Comparison of ENCODE assay signal across 31 cellular contexts in the genomic region with DNA sequence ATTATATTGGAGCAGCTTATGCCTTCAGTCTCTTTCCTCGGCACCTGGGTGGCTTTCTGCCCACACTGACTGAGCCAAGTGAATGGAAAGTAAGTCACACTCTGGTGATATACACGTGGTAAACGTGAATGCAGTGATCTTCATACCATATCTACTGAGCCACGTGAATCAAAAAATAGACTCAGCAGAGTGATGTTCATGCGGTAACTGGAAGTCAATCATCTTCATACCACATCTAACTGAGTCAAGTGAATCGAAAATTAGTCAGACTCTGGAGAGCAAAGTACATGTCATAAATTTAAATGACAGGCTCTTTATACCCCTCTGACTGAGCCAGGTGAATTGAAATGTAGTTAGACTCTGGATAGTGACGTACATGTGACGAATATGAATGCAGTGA. TPM values are rescaled to one million over a fixed set of nuclear protein-coding genes. Genes with fewer than 3 reads are reported as not detected.
A peak's percentile ranks its signal among the peaks of the same experiment; 100 is the strongest.
DNase-seq lines count a peak whose midpoint lies in the region; ATAC-seq, FAIRE-seq and TF ChIP-seq lines count a peak whose summit lies in the region.
"Had no signal": no experiment of that assay in that cellular context is flagged by ENCODE, and none has a peak within 500 bp of the region (broad histone marks: within the 10 kb centered on the region; RNA-seq: fewer than 3 reads in every experiment).

No MANE protein-coding gene starts in this region.

- no peak overlapping the region for H3K4me3 Mint-ChIP-seq in activated naive CD8-positive, alpha-beta T cell treated with anti-CD3 and anti-CD28 coated beads, Interleukin-2, amount 50 U/mL, for 24 hours
- H3K4me3 Mint-ChIP-seq: stimulated activated memory B cell treated with anti-CD40 and anti-IgM and Interleukin-4, amounts not matched to agents 10 μg/mL and 1 μg/mL and 100 μg/mL, for 72 hours had no signal

- H3K27ac Mint-ChIP-seq in activated naive CD8-positive, alpha-beta T cell treated with anti-CD3 and anti-CD28 coated beads, Interleukin-2, amount 50 U/mL, for 24 hours = no peak overlapping the region
- H3K27ac Mint-ChIP-seq: stimulated activated memory B cell treated with anti-CD40 and anti-IgM and Interleukin-4, amounts not matched to agents 10 μg/mL and 1 μg/mL and 100 μg/mL, for 72 hours had no signal

- no peak for FAIRE-seq in small intestine (lab: Jason Lieb, UNC)
- FAIRE-seq: GM12878, GM19239, keratinocyte had no signal

- DNase-seq in left ventricle myocardium superior = no peak
- DNase-seq in right atrium auricular region (ENCODE audit: low spot score) = no peak
- DNase-seq in RWPE2 (ENCODE audit: low spot score) = no peak
- DNase-seq in activated naive CD8-positive, alpha-beta T cell treated with anti-CD3 and anti-CD28 coated beads, Interleukin-2, amount 50 U/mL, for 24 hours = no peak
- peak; percentile 97 for DNase-seq in small intestine
- DNase-seq: activated CD4-positive, alpha-beta T cell treated with anti-CD3 and anti-CD28 coated beads, Interleukin-2, amount 50 U/mL, for 48 hours; activated naive CD4-positive, alpha-beta T cell treated with Interleukin-2 at 50 U/mL for 16 hours; amygdala; brain microvascular endothelial cell; C1 segment of cervical spinal cord; cerebellar nuclear complex; H7; heart left ventricle; NCI-H1436 treated with DMSO at 0.1 percent for 48 hours; NCI-H2081 treated with DMSO at 0.1 percent for 48 hours; NCI-H2227 treated with DMSO at 0.1 percent for 48 hours; NCI-H69; sigmoid colon; SJCRH30; SW 1271; upper lobe of right lung had no signal

- no peaks in the 10 kb centered on the region for H3K27me3 Mint-ChIP-seq in activated naive CD8-positive, alpha-beta T cell treated with anti-CD3 and anti-CD28 coated beads, Interleukin-2, amount 50 U/mL, for 24 hours
- H3K27me3 Mint-ChIP-seq: stimulated activated memory B cell treated with anti-CD40 and anti-IgM and Interleukin-4, amounts not matched to agents 10 μg/mL and 1 μg/mL and 100 μg/mL, for 72 hours had no signal

- peaks cover 34% of the 10 kb centered on the region for H3K9me3 Mint-ChIP-seq in activated naive CD8-positive, alpha-beta T cell treated with anti-CD3 and anti-CD28 coated beads, Interleukin-2, amount 50 U/mL, for 24 hours

- TF ChIP-seq CTCF in right atrium auricular region (IDR thresholded peaks at IDR 0.05) (no peak), RWPE2 (IDR thresholded peaks at IDR 0.05; ENCODE audit: poor library complexity, severe bottlenecking) (no peak)

- H3K4me1 ChIP-seq in right atrium auricular region = peaks cover 0 to 7% of the 10 kb centered on the region in 2 donors
- peaks cover 7% of the 10 kb centered on the region for H3K4me1 ChIP-seq in RWPE2 (ENCODE audit: insufficient read depth, poor library complexity, severe bottlenecking)
- H3K4me1 ChIP-seq in small intestine (ENCODE audit: control insufficient read depth in 2 of 2, insufficient read depth in 1 of 2, low read depth in 1 of 2, low read length in 1 of 2) = peaks cover 0 to 2% of the 10 kb centered on the region in 2 donors
- H3K4me1 ChIP-seq: sigmoid colon, SJCRH30, suprapubic skin, upper lobe of right lung had no signal

- H3K36me3 ChIP-seq in right atrium auricular region (no peaks in the 10 kb centered on the region), RWPE2 (ENCODE audit: low read depth) (0 out of 2 replicates have a peak, but pooled peaks cover 4% of the 10 kb centered on the region), small intestine (ENCODE audit: control insufficient read depth in 2 of 2, insufficient read depth in 2 of 2, low read length in 2 of 2) (no peaks in the 10 kb centered on the region)
- H3K36me3 ChIP-seq: brain microvascular endothelial cell, neutrophil, sigmoid colon, SJCRH30, suprapubic skin, upper lobe of right lung had no signal

- 25 to 65% (median 36%) methylated on average over 8 of the region's 8 CpGs for WGBS in small intestine, 3 donors

- H3K27ac ChIP-seq in right atrium auricular region = no peak overlapping the region
- peak overlapping the region; percentile 2 for H3K27ac ChIP-seq in RWPE2 (ENCODE audit: poor library complexity, severe bottlenecking)
- H3K27ac ChIP-seq in small intestine (ENCODE audit: low read depth in 1 of 2, low read length in 1 of 2) = peak overlapping the region; percentile 37 to 89
- H3K27ac ChIP-seq: brain microvascular endothelial cell, heart left ventricle, neutrophil, sigmoid colon, SJCRH30, suprapubic skin, upper lobe of right lung had no signal

- H3K9me3 ChIP-seq in right atrium auricular region = peaks cover 20 to 31% of the 10 kb centered on the region in 2 donors
- peaks cover 13% of the 10 kb centered on the region for H3K9me3 ChIP-seq in RWPE2 (ENCODE audit: severe bottlenecking)
- H3K9me3 ChIP-seq in small intestine (ENCODE audit: control insufficient read depth, low read depth) = peaks cover 10% of the 10 kb centered on the region

- intact Hi-C loops in left ventricle myocardium superior (cut with micrococcal nuclease) = no loop called here

- peaks cover 13% of the 10 kb centered on the region for H3K4me1 Mint-ChIP-seq in activated naive CD8-positive, alpha-beta T cell treated with anti-CD3 and anti-CD28 coated beads, Interleukin-2, amount 50 U/mL, for 24 hours
- H3K4me1 Mint-ChIP-seq: stimulated activated memory B cell treated with anti-CD40 and anti-IgM and Interleukin-4, amounts not matched to agents 10 μg/mL and 1 μg/mL and 100 μg/mL, for 72 hours had no signal

- no peak overlapping the region for H3K4me3 ChIP-seq in right atrium auricular region
- no peak overlapping the region for H3K4me3 ChIP-seq in RWPE2 (ENCODE audit: severe bottlenecking)
- no peak overlapping the region for H3K4me3 ChIP-seq in small intestine (ENCODE audit: low read depth in 1 of 2, low read length in 2 of 2)
- H3K4me3 ChIP-seq: GM12878, heart left ventricle, sigmoid colon, SJCRH30, suprapubic skin, upper lobe of right lung had no signal

- peaks cover 44% of the 10 kb centered on the region for H3K36me3 Mint-ChIP-seq in activated naive CD8-positive, alpha-beta T cell treated with anti-CD3 and anti-CD28 coated beads, Interleukin-2, amount 50 U/mL, for 24 hours (ENCODE audit: low read depth)

- H3K27me3 ChIP-seq in right atrium auricular region (no peaks in the 10 kb centered on the region), RWPE2 (ENCODE audit: insufficient read depth, poor library complexity, severe bottlenecking) (no peaks in the 10 kb centered on the region), small intestine (ENCODE audit: control insufficient read depth in 2 of 2, insufficient read depth in 2 of 2, low read length in 2 of 2) (no peaks in the 10 kb centered on the region)
- H3K27me3 ChIP-seq: brain microvascular endothelial cell, heart left ventricle, neutrophil, sigmoid colon, SJCRH30, suprapubic skin, upper lobe of right lung had no signal

- ATAC-seq in left ventricle myocardium superior (peak; percentile 53), RWPE2 (ENCODE audit: low read depth) (peak; percentile 40; the same call in 2 of the 3 replicates), HG03571 (IDR thresholded peaks at IDR 0.05; ENCODE audit: unreplicated experiment) (no peak), HG02571 (IDR thresholded peaks at IDR 0.05; ENCODE audit: unreplicated experiment) (no peak)
- peak; percentile 77 for ATAC-seq in activated naive CD8-positive, alpha-beta T cell treated with anti-CD3 and anti-CD28 coated beads, Interleukin-2, amount 50 U/mL, for 24 hours
- ATAC-seq: esophagus mucosa; GM12878; heart left ventricle; Panc1; stimulated activated memory B cell treated with anti-CD40 and anti-IgM and Interleukin-4, amounts not matched to agents 10 μg/mL and 1 μg/mL and 100 μg/mL, for 72 hours; upper lobe of right lung had no signal

RNA-seq across cellular contexts. Expression of a gene that starts 47.1 kb away (rescaled TPM):
- total RNA-seq in left ventricle myocardium superior (6.7 TPM), right atrium auricular region (10 to 100 TPM in 1 of 2 donors, 1 to 10 TPM in 1; 5.5 to 24.1 TPM)
- polyA plus RNA-seq in small intestine = 10 to 100 TPM in 1 of 3 donors, 1 to 10 TPM in 1, under 1 TPM in 1; 0.45 to 10.1 (median 2.4) TPM

Comparison
In these comparisons a context has a peak if more than half of its experiments do, and no peak if none do; other contexts are left out.
1. ATAC-seq: peak in left ventricle myocardium superior (single experiment), RWPE2 (single experiment) and activated naive CD8-positive, alpha-beta T cell treated with anti-CD3 and anti-CD28 coated beads, Interleukin-2, amount 50 U/mL, for 24 hours (single experiment); none in HG03571 (single experiment) and HG02571 (single experiment).
2. H3K27ac ChIP-seq: peak in RWPE2 (single experiment) and small intestine (2 of 2); none in right atrium auricular region (0 of 2).